22 cellular contexts compared by ENCODE assay signal in genomic region chr2:121004271-121004812, GRCh38.
"Had no signal": no experiment of that assay in that cellular context is flagged by ENCODE, and none has a peak within 500 bp of the region (broad histone marks: within the 10 kb centered on the region; RNA-seq: fewer than 3 reads in every experiment).

No MANE protein-coding gene starts in this region.

- H2AFZ ChIP-seq: neural progenitor cell had no signal

- H3K4me1 ChIP-seq: left lung, neural progenitor cell, upper lobe of right lung had no signal

- H3K4me3 Mint-ChIP-seq: naive thymus-derived CD8-positive, alpha-beta T cell; nephron; neural progenitor cell; stimulated activated effector memory CD8-positive, alpha-beta T cell treated with anti-CD3 and anti-CD28 coated beads, Interleukin-12 subunit alpha, Interleukin-12 subunit beta, amount 100 ng/mL, for 72 hours; stimulated activated naive CD8-positive, alpha-beta T cell treated with anti-CD3 and anti-CD28 coated beads, Interleukin-15, Interleukin-2, amounts not matched to agents 100 ng/mL and 50 ng/mL, for 24 hours had no signal

- H3K27ac Mint-ChIP-seq: naive thymus-derived CD8-positive, alpha-beta T cell; nephron; neural progenitor cell; progenitor cell of endocrine pancreas; stimulated activated effector memory CD8-positive, alpha-beta T cell treated with anti-CD3 and anti-CD28 coated beads, Interleukin-12 subunit alpha, Interleukin-12 subunit beta, amount 100 ng/mL, for 72 hours; stimulated activated naive CD8-positive, alpha-beta T cell treated with anti-CD3 and anti-CD28 coated beads, Interleukin-15, Interleukin-2, amounts not matched to agents 100 ng/mL and 50 ng/mL, for 24 hours had no signal

- H3K36me3 ChIP-seq: left lung, neural progenitor cell, neutrophil, ovary, suprapubic skin, thoracic aorta, tibial artery, upper lobe of right lung had no signal

- H3K4me2 ChIP-seq: neural progenitor cell had no signal

- H3K27ac ChIP-seq: left lung, neural progenitor cell, neutrophil, ovary, skin epidermis, suprapubic skin, thoracic aorta, tibial artery, upper lobe of right lung had no signal

- H3K27me3 ChIP-seq: neural progenitor cell, neutrophil, ovary, suprapubic skin, tibial artery had no signal

- DNase-seq: hippocampal formation; kidney glomerular epithelial cell; left cardiac atrium; left lung; mesenchymal stem cell; naive thymus-derived CD8-positive, alpha-beta T cell; occipital lobe; ovary; stimulated activated CD4-positive, alpha-beta T cell treated with anti-CD3 and anti-CD28 coated beads, Interleukin-4, amount 100 ng/mL, for 24 hours; stimulated activated naive CD4-positive, alpha-beta T cell; upper lobe of right lung had no signal

- H3K4me1 Mint-ChIP-seq: naive thymus-derived CD8-positive, alpha-beta T cell; neural progenitor cell; stimulated activated effector memory CD8-positive, alpha-beta T cell treated with anti-CD3 and anti-CD28 coated beads, Interleukin-12 subunit alpha, Interleukin-12 subunit beta, amount 100 ng/mL, for 72 hours had no signal

- H3K36me3 Mint-ChIP-seq: neural progenitor cell; stimulated activated effector memory CD8-positive, alpha-beta T cell treated with anti-CD3 and anti-CD28 coated beads, Interleukin-12 subunit alpha, Interleukin-12 subunit beta, amount 100 ng/mL, for 72 hours had no signal

- H3K4me3 ChIP-seq: left lung, neural progenitor cell, ovary, skin epidermis, suprapubic skin, thoracic aorta, tibial artery, upper lobe of right lung had no signal

- H3K9ac ChIP-seq: neural progenitor cell had no signal

- H3K9me3 ChIP-seq: left lung, neutrophil, ovary, suprapubic skin, thoracic aorta, tibial artery, upper lobe of right lung had no signal

- ATAC-seq: left lung; naive thymus-derived CD8-positive, alpha-beta T cell; sciatic nerve; stimulated activated effector memory CD8-positive, alpha-beta T cell treated with anti-CD3 and anti-CD28 coated beads, Interleukin-12 subunit alpha, Interleukin-12 subunit beta, amount 100 ng/mL, for 72 hours; upper lobe of right lung had no signal
